Comparison of ENCODE assay signal across 17 cellular contexts in genomic region chr2:212154392-212154791, GRCh38.
DNase-seq lines count a peak whose midpoint lies in the region; ATAC-seq and TF ChIP-seq lines count a peak whose summit lies in the region.
"Had no signal": no experiment of that assay in that cellular context is flagged by ENCODE, and none has a peak within 500 bp of the region (broad histone marks: within the 10 kb centered on the region; RNA-seq: fewer than 3 reads in every experiment).

No MANE protein-coding gene starts in this region.

- H3K4me1 ChIP-seq in smooth muscle cell (ENCODE audit: low read depth) (no peaks in the 10 kb centered on the region), prostate gland (replicated peaks) (no peaks in the 10 kb centered on the region)
- H3K4me1 ChIP-seq: Peyer's patch, spleen had no signal

- no peaks in the 10 kb centered on the region for H3K79me2 ChIP-seq in smooth muscle cell (ENCODE audit: low read depth)

- TF ChIP-seq POLR2A in prostate gland (IDR thresholded peaks at IDR 0.05) = no peak

- H3K4me3 ChIP-seq in smooth muscle cell = no peak overlapping the region
- H3K4me3 ChIP-seq in prostate gland = no peak overlapping the region
- H3K4me3 ChIP-seq: Peyer's patch, spleen had no signal

- WGBS in smooth muscle cell (ENCODE audit: low lambda C conversion rate) = 77% methylated on average over 2 of the region's 2 CpGs
- 59% methylated on average over 2 of the region's 2 CpGs for WGBS in prostate gland

- H4K20me1 ChIP-seq in smooth muscle cell (ENCODE audit: low read depth) = no peaks in the 10 kb centered on the region

- H3K27me3 ChIP-seq in smooth muscle cell (ENCODE audit: low read depth) (no peaks in the 10 kb centered on the region), prostate gland (replicated peaks; ENCODE audit: insufficient read depth) (no peaks in the 10 kb centered on the region)
- H3K27me3 ChIP-seq: Peyer's patch, spleen had no signal

- peak overlapping the region; percentile 17 for H2AFZ ChIP-seq in smooth muscle cell (ENCODE audit: low read depth)

- H3K4me2 ChIP-seq in smooth muscle cell = no peak overlapping the region

- intact Hi-C loops in left cardiac atrium (cut with DNase I) (no loop called here), cardiac septum (cut with DNase I) (no loop called here), prostate gland (cut with DNase I) (no loop called here)

- no peak overlapping the region for H3K9ac ChIP-seq in smooth muscle cell (ENCODE audit: low read depth)

- ATAC-seq in left cardiac atrium = peak; percentile 43 to 78
- ATAC-seq in HG03520 (IDR thresholded peaks at IDR 0.05; ENCODE audit: unreplicated experiment) = no peak
- ATAC-seq in HG02870 (IDR thresholded peaks at IDR 0.05; ENCODE audit: unreplicated experiment) = no peak
- ATAC-seq: natural killer cell had no signal

- H3K9me3 ChIP-seq in smooth muscle cell (replicated peaks; ENCODE audit: low read depth) (no peaks in the 10 kb centered on the region), prostate gland (no peaks in the 10 kb centered on the region)
- H3K9me3 ChIP-seq: Peyer's patch, spleen had no signal

- no peaks in the 10 kb centered on the region for H3K36me3 ChIP-seq in smooth muscle cell (ENCODE audit: low read depth)
- H3K36me3 ChIP-seq in prostate gland = no peaks in the 10 kb centered on the region
- H3K36me3 ChIP-seq: Peyer's patch, spleen had no signal

- H3K27ac ChIP-seq in smooth muscle cell (ENCODE audit: low read depth) (peak overlapping the region; percentile 29), prostate gland (no peak overlapping the region)
- H3K27ac ChIP-seq: Peyer's patch, spleen had no signal

- no peaks in the 10 kb centered on the region for H3F3A ChIP-seq in smooth muscle cell (ENCODE audit: low read depth)

- DNase-seq in left cardiac atrium = no peak
- no peak for DNase-seq in cardiac septum (ENCODE audit: low spot score)
- DNase-seq in NCI-H2227 treated with DMSO at 0.1 percent for 48 hours (lab: John Stamatoyannopoulos, UW) = peak; percentile 58
- DNase-seq in SK-N-DZ (ENCODE audit: low spot score) = peak; percentile 13
- DNase-seq in smooth muscle cell (lab: John Stamatoyannopoulos, UW; ENCODE audit: unreplicated experiment) = no peak
- DNase-seq in prostate gland (ENCODE audit: low spot score) = no peak
- DNase-seq: activated CD4-positive, alpha-beta T cell treated with anti-CD3 and anti-CD28 coated beads, Interleukin-2, amount 50 U/mL, for 1 hour; activated naive CD4-positive, alpha-beta T cell treated with anti-CD3 and anti-CD28 coated beads, Interleukin-2, amount 10 ng/mL, durations not matched to agents 7 days and 5 days; aorta; CD4-positive, alpha-beta memory T cell; natural killer cell; NCI-H1092 treated with DMSO at 0.1 percent for 48 hours; NCI-H82; Peyer's patch; spleen had no signal

- no peak for TF ChIP-seq CTCF in smooth muscle cell (IDR thresholded peaks at IDR 0.05; ENCODE audit: borderline replicate concordance, insufficient read depth, poor library complexity, severe bottlenecking)
- no peak for TF ChIP-seq CTCF in prostate gland (IDR thresholded peaks at IDR 0.05)

Comparison
In these comparisons a context has a peak if more than half of its experiments do, and no peak if none do; other contexts are left out.
1. ATAC-seq: peak in left cardiac atrium (2 of 2); none in HG03520 (single experiment) and HG02870 (single experiment).
2. DNase-seq: peak in NCI-H2227 treated with DMSO at 0.1 percent for 48 hours (single experiment) and SK-N-DZ (single experiment); none in left cardiac atrium (single experiment), cardiac septum (single experiment), smooth muscle cell (single experiment) and prostate gland (single experiment).